Comparison of ENCODE assay signal across 24 cellular contexts in genomic region chr5:38534122-38534408, GRCh38. TPM values are rescaled to one million over a fixed set of nuclear protein-coding genes. Genes with fewer than 3 reads are reported as not detected.
DNase-seq lines count a peak whose midpoint lies in the region; ATAC-seq and TF ChIP-seq lines count a peak whose summit lies in the region.
"Had no signal": no experiment of that assay in that cellular context is flagged by ENCODE, and none has a peak within 500 bp of the region (broad histone marks: within the 10 kb centered on the region; RNA-seq: fewer than 3 reads in every experiment).

No MANE protein-coding gene starts in this region.

- WGBS in right cardiac atrium = 77% methylated on average over 1 of the region's 1 CpG
- WGBS in thyroid gland, 2 donors = 27 to 38% methylated on average over 1 of the region's 1 CpG

- H3K27me3 ChIP-seq in cardiac muscle cell (no peaks in the 10 kb centered on the region), right cardiac atrium (ENCODE audit: control insufficient read depth, insufficient read depth) (no peaks in the 10 kb centered on the region), dorsolateral prefrontal cortex (no peaks in the 10 kb centered on the region), thyroid gland (no peaks in the 10 kb centered on the region)
- H3K27me3 ChIP-seq: BLaER1 had no signal

- H3K27ac ChIP-seq in cardiac muscle cell (peak overlapping the region; percentile 0), right cardiac atrium (ENCODE audit: low read length) (no peak overlapping the region), dorsolateral prefrontal cortex (peak overlapping the region in 41 of 59 donors; percentile 0 to 81 (median 43)), thyroid gland (peak overlapping the region; percentile 29 to 74 (median 61))
- H3K27ac ChIP-seq: 22Rv1, BLaER1, HL-60 had no signal

- H3K4me3 ChIP-seq in cardiac muscle cell = no peak overlapping the region
- no peak overlapping the region for H3K4me3 ChIP-seq in right cardiac atrium (ENCODE audit: low read length)
- H3K4me3 ChIP-seq in dorsolateral prefrontal cortex = no peak overlapping the region
- no peak overlapping the region for H3K4me3 ChIP-seq in thyroid gland (replicated peaks in 1 of 3)
- H3K4me3 ChIP-seq: BLaER1, HAP-1 had no signal

- TF ChIP-seq CTCF in cardiac muscle cell (IDR thresholded peaks at IDR 0.05; ENCODE audit: low read depth, low read length) = no peak
- TF ChIP-seq CTCF in dorsolateral prefrontal cortex (IDR thresholded peaks at IDR 0.05 in 54 of 56, conservative IDR thresholded peaks at IDR 0.05 in 2 of 56; ENCODE audit: low read depth in 1 of 56, partially characterized antibody in 56 of 56) = no peak
- TF ChIP-seq CTCF in nephron (IDR thresholded peaks at IDR 0.05; ENCODE audit: unreplicated experiment in 3 of 3) = no peak
- TF ChIP-seq CTCF in thyroid gland (IDR thresholded peaks at IDR 0.05) = no peak

- intact Hi-C loops in right cardiac atrium (cut with DNase I) (no loop called here), dorsolateral prefrontal cortex (cut with DNase I) (no loop called here), thyroid gland (cut with DNase I) (no loop called here)

- H3K4me1 Mint-ChIP-seq in nephron = peaks cover 44% of the 10 kb centered on the region
- H3K4me1 Mint-ChIP-seq: CD4-positive, alpha-beta memory T cell had no signal

- H3K4me3 Mint-ChIP-seq in nephron = no peak overlapping the region
- H3K4me3 Mint-ChIP-seq: CD4-positive, alpha-beta memory T cell had no signal

- H3K9me3 ChIP-seq in cardiac muscle cell (ENCODE audit: low read depth) (no peaks in the 10 kb centered on the region), right cardiac atrium (ENCODE audit: control insufficient read depth, low read length) (peaks cover 6% of the 10 kb centered on the region), thyroid gland (no peaks in the 10 kb centered on the region)
- H3K9me3 ChIP-seq: BLaER1, HAP-1 had no signal

- no peak for DNase-seq in cardiac muscle cell (ENCODE audit: low read depth in 1 of 2, low spot score in 1 of 2)
- no peak for DNase-seq in right cardiac atrium
- DNase-seq in dorsolateral prefrontal cortex = no peak
- no peak for DNase-seq in thyroid gland
- no peak for DNase-seq in dedifferentiated amniotic fluid mesenchymal stem cell (ENCODE audit: extremely low spot score)
- no peak for DNase-seq in COR-L47 (lab: John Stamatoyannopoulos, UW)
- DNase-seq: ACHN; CD4-positive, alpha-beta memory T cell; KBM-7; MM.1S; NCI-H1048; NCI-H1417 treated with DMSO at 0.1 percent for 48 hours; NCI-H187; NCI-H774; SIG-M5; SK-N-SH had no signal

- no peaks in the 10 kb centered on the region for H3K9me3 Mint-ChIP-seq in nephron

- H3K4me1 ChIP-seq in cardiac muscle cell (ENCODE audit: low read depth) (peaks cover 36% of the 10 kb centered on the region), right cardiac atrium (ENCODE audit: control insufficient read depth, insufficient read depth, low read length) (peaks cover 25% of the 10 kb centered on the region), thyroid gland (peaks cover 75 to 84% of the 10 kb centered on the region in 2 donors)
- H3K4me1 ChIP-seq: BLaER1, HAP-1 had no signal

- no peak for TF ChIP-seq POLR2A in thyroid gland (IDR thresholded peaks at IDR 0.05)

- H3K36me3 Mint-ChIP-seq in nephron (ENCODE audit: low read depth) = peaks cover 10% of the 10 kb centered on the region
- H3K36me3 Mint-ChIP-seq: CD4-positive, alpha-beta memory T cell had no signal

- ATAC-seq in right cardiac atrium (no peak), GM19452 (IDR thresholded peaks at IDR 0.05; ENCODE audit: unreplicated experiment) (no peak)
- ATAC-seq: Panc1 had no signal

- no peaks in the 10 kb centered on the region for H3K27me3 Mint-ChIP-seq in nephron (ENCODE audit: low read depth)

- H3K36me3 ChIP-seq in cardiac muscle cell (no peaks in the 10 kb centered on the region), thyroid gland (no peaks in the 10 kb centered on the region)
- H3K36me3 ChIP-seq: BLaER1, HAP-1 had no signal

- peak overlapping the region; percentile 32 to 83 (median 78) for H3K27ac Mint-ChIP-seq in nephron
- H3K27ac Mint-ChIP-seq: CD4-positive, alpha-beta memory T cell had no signal

RNA-seq across cellular contexts. Expression of gene LIFR, which starts 22.4 kb away (rescaled TPM):
- 21.4 and 35.6 TPM in 2 replicates for total RNA-seq in cardiac muscle cell
- polyA plus RNA-seq in cardiac muscle cell = 20.7 and 29.1 TPM in 2 replicates
- 10 to 100 TPM; 45.3 to 66.9 (median 63.4) TPM for total RNA-seq in right cardiac atrium
- polyA plus RNA-seq in right cardiac atrium = 16.8 TPM
- 100 to 1,000 TPM in 105 of 120 experiments, 10 to 100 TPM in 15; 63.9 to 237 (median 123) TPM for total RNA-seq in dorsolateral prefrontal cortex
- total RNA-seq in thyroid gland = 100 to 1,000 TPM; 172 to 446 (median 233) TPM
- total RNA-seq: HT-29 had no signal
- polyA plus RNA-seq: CD4-positive, alpha-beta memory T cell had no signal
